In the genomic region with DNA sequence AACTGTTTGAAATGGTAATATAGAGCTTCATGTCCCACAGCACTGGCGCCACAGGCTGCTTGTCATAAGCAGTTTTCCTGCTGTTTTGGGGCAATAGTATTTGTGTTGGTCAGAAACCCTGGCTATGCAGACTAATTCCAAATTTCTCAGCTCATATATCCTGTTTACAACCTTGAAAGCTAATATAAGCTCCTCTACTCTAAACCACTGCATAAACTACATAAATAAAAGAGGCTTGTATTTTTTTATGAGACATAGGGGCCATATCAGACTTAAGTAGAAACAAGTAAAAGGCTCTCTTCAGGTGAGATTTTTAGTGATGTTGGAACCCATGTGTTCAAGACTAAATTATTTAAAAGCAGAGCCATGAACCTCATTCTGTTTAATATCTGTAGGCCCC, we compare ENCODE assay signal across 7 cellular contexts.
"Had no signal": no experiment of that assay in that cellular context is flagged by ENCODE, and none has a peak within 500 bp of the region (broad histone marks: within the 10 kb centered on the region; RNA-seq: fewer than 3 reads in every experiment).

No MANE protein-coding gene starts in this region.

- FAIRE-seq: G401.6, GM12878, GM12891, GM12892, GM18507 had no signal

- H3K4me3 ChIP-seq: GM12878 had no signal

- ATAC-seq: GM12878 had no signal

- DNase-seq: GDM1, GF-D8 had no signal
